Comparison of ENCODE assay signal across 1 cellular context in the genomic region with DNA sequence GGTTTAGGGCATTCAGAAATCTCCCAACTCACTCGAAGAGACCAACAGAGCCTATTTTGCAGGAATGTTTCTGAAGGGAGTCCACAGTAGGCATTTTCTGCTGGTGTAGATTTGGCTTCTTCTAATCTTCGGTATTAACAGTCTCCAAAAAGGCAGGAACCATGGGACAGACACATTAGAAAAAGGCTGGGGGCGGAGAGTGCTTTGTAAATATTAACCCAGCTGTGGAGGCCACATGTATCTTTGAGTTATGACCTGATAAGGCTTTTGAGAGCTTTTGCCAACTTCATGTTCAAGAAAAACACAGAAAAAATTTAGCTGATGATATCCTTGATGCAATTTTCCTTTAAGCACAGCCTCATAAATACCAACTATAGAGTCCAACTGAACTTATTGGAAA.
TF ChIP-seq lines count a peak whose summit lies in the region.

No MANE protein-coding gene starts in this region.

TF ChIP-seq in HepG2, 621 proteins besides CTCF, POLR2A, EP300 and RAD21 (continued from another document):
- TF ChIP-seq, protein P1, sequence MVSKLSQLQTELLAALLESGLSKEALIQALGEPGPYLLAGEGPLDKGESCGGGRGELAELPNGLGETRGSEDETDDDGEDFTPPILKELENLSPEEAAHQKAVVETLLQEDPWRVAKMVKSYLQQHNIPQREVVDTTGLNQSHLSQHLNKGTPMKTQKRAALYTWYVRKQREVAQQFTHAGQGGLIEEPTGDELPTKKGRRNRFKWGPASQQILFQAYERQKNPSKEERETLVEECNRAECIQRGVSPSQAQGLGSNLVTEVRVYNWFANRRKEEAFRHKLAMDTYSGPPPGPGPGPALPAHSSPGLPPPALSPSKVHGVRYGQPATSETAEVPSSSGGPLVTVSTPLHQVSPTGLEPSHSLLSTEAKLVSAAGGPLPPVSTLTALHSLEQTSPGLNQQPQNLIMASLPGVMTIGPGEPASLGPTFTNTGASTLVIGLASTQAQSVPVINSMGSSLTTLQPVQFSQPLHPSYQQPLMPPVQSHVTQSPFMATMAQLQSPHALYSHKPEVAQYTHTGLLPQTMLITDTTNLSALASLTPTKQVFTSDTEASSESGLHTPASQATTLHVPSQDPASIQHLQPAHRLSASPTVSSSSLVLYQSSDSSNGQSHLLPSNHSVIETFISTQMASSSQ (IDR thresholded peaks at IDR 0.05; ENCODE audit: low read depth), result peak; percentile 41
- TF ChIP-seq, protein P1 (CRISPR knock-in tag; IDR thresholded peaks at IDR 0.05; ENCODE audit: borderline replicate concordance), result peak; percentile 76; the same call in 1 of the 2 replicates
- TF ChIP-seq, protein P2, sequence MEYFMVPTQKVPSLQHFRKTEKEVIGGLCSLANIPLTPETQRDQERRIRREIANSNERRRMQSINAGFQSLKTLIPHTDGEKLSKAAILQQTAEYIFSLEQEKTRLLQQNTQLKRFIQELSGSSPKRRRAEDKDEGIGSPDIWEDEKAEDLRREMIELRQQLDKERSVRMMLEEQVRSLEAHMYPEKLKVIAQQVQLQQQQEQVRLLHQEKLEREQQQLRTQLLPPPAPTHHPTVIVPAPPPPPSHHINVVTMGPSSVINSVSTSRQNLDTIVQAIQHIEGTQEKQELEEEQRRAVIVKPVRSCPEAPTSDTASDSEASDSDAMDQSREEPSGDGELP (IDR thresholded peaks at IDR 0.05; ENCODE audit: borderline replicate concordance, low read depth), result peak; percentile 77; the same call in 1 of the 2 replicates
